Comparison of ENCODE assay signal across 2 cellular contexts in the genomic region with DNA sequence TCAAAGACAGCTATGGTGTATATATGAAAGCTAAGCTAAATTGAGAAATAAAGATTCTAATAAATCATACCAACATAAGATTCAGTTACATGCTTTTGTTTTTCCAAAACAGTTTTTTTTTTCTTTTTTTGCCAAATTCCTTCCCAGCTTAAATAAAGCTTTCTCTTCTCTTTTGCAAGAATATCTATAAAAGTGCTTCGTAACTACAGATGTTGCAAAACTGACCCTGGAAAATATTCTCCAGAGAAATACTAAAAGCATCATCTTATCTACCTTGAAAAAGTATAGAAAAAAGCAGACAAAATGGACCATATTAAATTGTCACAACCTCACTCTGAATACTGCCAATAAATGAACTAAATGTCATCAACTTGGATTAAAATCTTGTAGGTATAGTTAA.
TF ChIP-seq lines count a peak whose summit lies in the region.

No MANE protein-coding gene starts in this region.

TF ChIP-seq in A549, 52 proteins besides CTCF, POLR2A, EP300 and RAD21:
- TF ChIP-seq EHMT2 (IDR thresholded peaks at IDR 0.05; ENCODE audit: low read depth) (no peak), E2F6 (IDR thresholded peaks at IDR 0.05; ENCODE audit: borderline replicate concordance, low read depth) (no peak), ZFP36 (IDR thresholded peaks at IDR 0.05; ENCODE audit: borderline replicate concordance, partially characterized antibody) (no peak), NFE2L2 (conservative IDR thresholded peaks at IDR 0.05; ENCODE audit: low read length) (no peak), CHD4 (IDR thresholded peaks at IDR 0.05; ENCODE audit: borderline replicate concordance) (no peak), RARB (CRISPR knock-in tag; IDR thresholded peaks at IDR 0.05) (no peak), BCL3 (IDR thresholded peaks at IDR 0.05) (no peak), HOXB13 (CRISPR knock-in tag; IDR thresholded peaks at IDR 0.05; ENCODE audit: low read depth) (no peak), NPAS2 (CRISPR knock-in tag; IDR thresholded peaks at IDR 0.05; ENCODE audit: borderline replicate concordance) (no peak), ELK1 (IDR thresholded peaks at IDR 0.05; ENCODE audit: low read depth, low read length) (no peak), SREBF2 (IDR thresholded peaks at IDR 0.05) (no peak), ZNF302 (CRISPR knock-in tag; IDR thresholded peaks at IDR 0.05) (no peak), ZC3H11A (IDR thresholded peaks at IDR 0.05) (no peak), KDM1A (IDR thresholded peaks at IDR 0.05; ENCODE audit: low read depth) (no peak), FOSL2 (IDR thresholded peaks at IDR 0.05) (no peak), FOSL2 (CRISPR knock-in tag; IDR thresholded peaks at IDR 0.05) (no peak)

TF ChIP-seq in K562, 482 proteins besides CTCF, POLR2A, EP300 and RAD21:
- TF ChIP-seq ZNF316 (IDR thresholded peaks at IDR 0.05) (peak; percentile 42), ZNF253 (CRISPR knock-in tag; conservative IDR thresholded peaks at IDR 0.05) (no peak)
